In genomic region chr1:212545941-212546638, GRCh38 we compare ENCODE assay signal across 9 cellular contexts.
A peak's percentile ranks its signal among the peaks of the same experiment; 100 is the strongest.
DNase-seq lines count a peak whose midpoint lies in the region; ATAC-seq and TF ChIP-seq lines count a peak whose summit lies in the region.
"Had no signal": no experiment of that assay in that cellular context is flagged by ENCODE, and none has a peak within 500 bp of the region (broad histone marks: within the 10 kb centered on the region; RNA-seq: fewer than 3 reads in every experiment).

No MANE protein-coding gene starts in this region.

- no peaks in the 10 kb centered on the region for H4K20me1 ChIP-seq in mammary epithelial cell (ENCODE audit: insufficient read depth, low read length)

- intact Hi-C loops in MCF 10A (cut with micrococcal nuclease) = no loop called here
- intact Hi-C loops in mammary epithelial cell (cut with micrococcal nuclease) = no loop called here
- intact Hi-C loops in aorta (cut with DNase I) = no loop called here
- intact Hi-C loops in activated naive CD4-positive, alpha-beta T cell treated with anti-CD3 and anti-CD28 coated beads for 36 hours (cut with micrococcal nuclease) = no loop called here

- peak overlapping the region in 1 of 2 experiments; percentile 40 for H3K18ac ChIP-seq in mesenchymal stem cell (ENCODE audit: low read depth in 1 of 2, low read length in 2 of 2)

- peaks cover 9% of the 10 kb centered on the region for H3K4me1 Mint-ChIP-seq in MCF 10A (ENCODE audit: insufficient read depth, unreplicated experiment)
- no peaks in the 10 kb centered on the region for H3K4me1 Mint-ChIP-seq in activated naive CD4-positive, alpha-beta T cell treated with anti-CD3 and anti-CD28 coated beads for 36 hours (ENCODE audit: low read depth)

- no peak overlapping the region for H2AK5ac ChIP-seq in mesenchymal stem cell (ENCODE audit: low read length, severe bottlenecking)

- no peaks in the 10 kb centered on the region for H3K27me3 Mint-ChIP-seq in MCF 10A (ENCODE audit: insufficient read depth, unreplicated experiment)
- peaks cover 2% of the 10 kb centered on the region for H3K27me3 Mint-ChIP-seq in activated naive CD4-positive, alpha-beta T cell treated with anti-CD3 and anti-CD28 coated beads for 36 hours (ENCODE audit: low read depth)

- no peak overlapping the region for H3K27ac ChIP-seq in mammary epithelial cell (ENCODE audit: insufficient read depth, low read depth, low read length)
- H3K27ac ChIP-seq in mesenchymal stem cell (ENCODE audit: low read length, poor library complexity, severe bottlenecking) = no peak overlapping the region
- no peak overlapping the region for H3K27ac ChIP-seq in aorta (ENCODE audit: low read depth in 1 of 2, low read length in 2 of 2)

- peak overlapping the region in 1 of 2 experiments; percentile 28 for H3K4ac ChIP-seq in mesenchymal stem cell (ENCODE audit: low read depth in 1 of 2, low read length in 2 of 2)

- no peaks in the 10 kb centered on the region for H3K79me1 ChIP-seq in mesenchymal stem cell (replicated peaks; ENCODE audit: low read length, poor library complexity, severe bottlenecking)

- WGBS in mammary epithelial cell (ENCODE audit: low coverage, missing lambda C conversion rate) = 84% methylated on average over 5 of the region's 5 CpGs
- 67% methylated on average over 3 of the region's 5 CpGs for WGBS in mesenchymal stem cell
- WGBS in aorta, 2 donors = 86 to 91% methylated on average over 5 of the region's 5 CpGs

- ATAC-seq in aorta (ENCODE audit: low FRiP score) (peak; percentile 48), HG03095 (IDR thresholded peaks at IDR 0.05; ENCODE audit: unreplicated experiment) (no peak)

- H3K4me2 ChIP-seq in mammary epithelial cell (ENCODE audit: insufficient read depth, low read depth, low read length) (no peak overlapping the region), mesenchymal stem cell (ENCODE audit: low read length, poor library complexity, severe bottlenecking) (no peak overlapping the region)

- in situ Hi-C loops in mammary epithelial cell (cut with MboI; ENCODE audit: low sequenced_read_pairs in 2 of 2) = no loop called here

- H4K91ac ChIP-seq in mesenchymal stem cell (ENCODE audit: low read length) = no peak overlapping the region

- H2BK120ac ChIP-seq in mesenchymal stem cell (ENCODE audit: low read depth, low read length) = no peak overlapping the region

- no peak overlapping the region for H2AFZ ChIP-seq in mammary epithelial cell (ENCODE audit: low read depth, low read length)
- no peak overlapping the region for H2AFZ ChIP-seq in mesenchymal stem cell (ENCODE audit: low read depth, low read length)

- no peak overlapping the region for H2BK12ac ChIP-seq in mesenchymal stem cell (ENCODE audit: low read length in 2 of 2)

- peak overlapping the region; percentile 24 for H3K27ac Mint-ChIP-seq in MCF 10A (ENCODE audit: low read depth, unreplicated experiment)
- no peak overlapping the region for H3K27ac Mint-ChIP-seq in activated naive CD4-positive, alpha-beta T cell treated with anti-CD3 and anti-CD28 coated beads for 36 hours

- POLR2A ChIA-PET in MCF 10A (lab: Yijun Ruan, JAX) = interaction anchor here (0.8 to 4.3 kb wide), 9 partner anchors 11 to 122 kb away, joined by 3 to 41 read pairs (median 5); partner anchors contain the start of gene ATF3

- BruUV-seq in MCF 10A (replicated peaks; lab: Mats Ljungman, UMichigan) = no TSS peak
- no TSS peak for BruUV-seq in mammary epithelial cell (replicated peaks; lab: Mats Ljungman, UMichigan)

- no peaks in the 10 kb centered on the region for H3K79me2 ChIP-seq in mammary epithelial cell (ENCODE audit: insufficient read depth, low read length)

- H3K9me3 Mint-ChIP-seq in MCF 10A (ENCODE audit: unreplicated experiment) = no peaks in the 10 kb centered on the region
- H3K9me3 Mint-ChIP-seq in activated naive CD4-positive, alpha-beta T cell treated with anti-CD3 and anti-CD28 coated beads for 36 hours = no peaks in the 10 kb centered on the region

- no peak overlapping the region for H2BK5ac ChIP-seq in mesenchymal stem cell (ENCODE audit: low read depth, low read length, poor library complexity, severe bottlenecking)

- TF ChIP-seq CTCF in MCF 10A (IDR thresholded peaks at IDR 0.05; ENCODE audit: unreplicated experiment) = no peak
- TF ChIP-seq CTCF in mammary epithelial cell (conservative IDR thresholded peaks at IDR 0.05 in 1 of 2, IDR thresholded peaks at IDR 0.05 in 1 of 2; ENCODE audit: extremely low read depth in 1 of 2, insufficient read depth in 1 of 2, low read depth in 1 of 2, low read length in 2 of 2) = no peak

- H3K36me3 ChIP-seq in mammary epithelial cell (ENCODE audit: insufficient read depth, low read length) (no peaks in the 10 kb centered on the region), mesenchymal stem cell (ENCODE audit: control insufficient read depth in 1 of 2, insufficient read depth in 2 of 2, low read depth in 1 of 2, low read length in 2 of 2) (no peaks in the 10 kb centered on the region), aorta (ENCODE audit: control insufficient read depth in 1 of 2, insufficient read depth in 2 of 2, low read length in 1 of 2) (no peaks in the 10 kb centered on the region)

- no peak overlapping the region for H3K4me3 Mint-ChIP-seq in MCF 10A (ENCODE audit: unreplicated experiment)
- H3K4me3 Mint-ChIP-seq in activated naive CD4-positive, alpha-beta T cell treated with anti-CD3 and anti-CD28 coated beads for 36 hours = no peak overlapping the region

- no peaks in the 10 kb centered on the region for H3K4me1 ChIP-seq in mammary epithelial cell (ENCODE audit: insufficient read depth, low read length)
- no peaks in the 10 kb centered on the region for H3K4me1 ChIP-seq in mesenchymal stem cell (ENCODE audit: control insufficient read depth, insufficient read depth, low read depth, low read length)
- H3K4me1 ChIP-seq in aorta (ENCODE audit: control insufficient read depth in 1 of 2, insufficient read depth in 2 of 2, low read length in 2 of 2) = no peaks in the 10 kb centered on the region

- no peak overlapping the region for H3K9ac ChIP-seq in mammary epithelial cell (ENCODE audit: insufficient read depth, low read length)
- peak overlapping the region; percentile 87 for H3K9ac ChIP-seq in mesenchymal stem cell (ENCODE audit: low read length)

- no peak overlapping the region for H3K4me3 ChIP-seq in mammary epithelial cell (replicated peaks in 1 of 3; ENCODE audit: insufficient read depth in 1 of 3, low read depth in 2 of 3, low read length in 3 of 3)
- H3K4me3 ChIP-seq in mesenchymal stem cell (ENCODE audit: insufficient read depth in 1 of 2, low read depth in 1 of 2, low read length in 2 of 2) = no peak overlapping the region
- no peak overlapping the region for H3K4me3 ChIP-seq in aorta (ENCODE audit: low read length in 2 of 2)

- no peak overlapping the region for H3K23ac ChIP-seq in mesenchymal stem cell (ENCODE audit: low read length in 2 of 2)

- dilution Hi-C loops in mammary epithelial cell (cut with HindIII; ENCODE audit: low sequenced_read_pairs) = no loop called here

- peak; percentile 49 for DNase-seq in MCF 10A (ENCODE audit: unreplicated experiment)
- DNase-seq in mammary epithelial cell = no peak
- DNase-seq in dedifferentiated amniotic fluid mesenchymal stem cell (ENCODE audit: extremely low spot score) = peak; percentile 37
- peak; percentile 59 for DNase-seq in mesenchymal stem cell
- no peak for DNase-seq in aorta
- DNase-seq in activated naive CD4-positive, alpha-beta T cell treated with anti-CD3 and anti-CD28 coated beads for 36 hours = no peak
- DNase-seq in ureter (ENCODE audit: low spot score) = no peak
- DNase-seq: NCI-H1694 treated with DMSO at 0.1 percent for 48 hours had no signal

- CTCF ChIA-PET in MCF 10A (lab: Yijun Ruan, JAX) = interaction anchor here (0.5 to 1.6 kb wide), 13 partner anchors 13 to 497 kb away, joined by 3 to 6 read pairs (median 4); no protein-coding TSS in a partner anchor
- CTCF ChIA-PET in mammary epithelial cell (lab: Charles Lee; ENCODE audit: low non-redundant PET) = interaction anchor here (0.6 kb wide), 1 partner anchor 9 kb away, joined by 3 read pairs; no protein-coding TSS in a partner anchor
- CTCF ChIA-PET in activated naive CD4-positive, alpha-beta T cell treated with anti-CD3 and anti-CD28 coated beads for 36 hours (lab: Charles Lee) = interaction anchor here (1.4 kb wide), 1 partner anchor 16 kb away, joined by 3 read pairs; no protein-coding TSS in a partner anchor

- H3K9me3 ChIP-seq in mammary epithelial cell (replicated peaks; ENCODE audit: insufficient read depth, low read length) (no peaks in the 10 kb centered on the region), mesenchymal stem cell (ENCODE audit: control insufficient read depth, low read length) (no peaks in the 10 kb centered on the region), aorta (ENCODE audit: control insufficient read depth, low read length) (no peaks in the 10 kb centered on the region)

- no peaks in the 10 kb centered on the region for H3K36me3 Mint-ChIP-seq in MCF 10A (ENCODE audit: insufficient read depth, unreplicated experiment)
- no peaks in the 10 kb centered on the region for H3K36me3 Mint-ChIP-seq in activated naive CD4-positive, alpha-beta T cell treated with anti-CD3 and anti-CD28 coated beads for 36 hours (ENCODE audit: low read depth)

- H3K27me3 ChIP-seq in mammary epithelial cell (ENCODE audit: insufficient read depth, low read length) (peaks cover 5% of the 10 kb centered on the region), mesenchymal stem cell (ENCODE audit: control insufficient read depth in 1 of 2, insufficient read depth in 1 of 2, low read length in 2 of 2) (no peaks in the 10 kb centered on the region), aorta (ENCODE audit: control insufficient read depth in 1 of 2, insufficient read depth in 2 of 2, low read length in 1 of 2) (no peaks in the 10 kb centered on the region)

- H3K14ac ChIP-seq in mesenchymal stem cell (ENCODE audit: low read length in 2 of 2) = no peak overlapping the region

- H4K8ac ChIP-seq in mesenchymal stem cell (ENCODE audit: low read length) = no peak overlapping the region

- no peak overlapping the region for H2BK15ac ChIP-seq in mesenchymal stem cell (ENCODE audit: low read depth, poor library complexity, severe bottlenecking)

Comparison
In these comparisons a context has a peak if more than half of its experiments do, and no peak if none do; other contexts are left out.
1. DNase-seq: peak in MCF 10A (single experiment), dedifferentiated amniotic fluid mesenchymal stem cell (single experiment) and mesenchymal stem cell (single experiment); none in mammary epithelial cell (single experiment), aorta (0 of 2), activated naive CD4-positive, alpha-beta T cell treated with anti-CD3 and anti-CD28 coated beads for 36 hours (single experiment) and ureter (single experiment).